1 cellular context compared by ENCODE assay signal in genomic region chr19:54102421-54103169, GRCh38.
TF ChIP-seq lines count a peak whose summit lies in the region.

Gene NDUFA3 (plus strand): TSS chr19:54102855. CDS start chr19:54102879, 24 bp downstream.

TF ChIP-seq in H1, 55 proteins besides CTCF, POLR2A, EP300 and RAD21 (continued from another document):
- peak in 1 of 2 experiments; percentile 91; a peak in 2 of 4 replicates for TF ChIP-seq SIN3A (conservative IDR thresholded peaks at IDR 0.05 in 1 of 2, IDR thresholded peaks at IDR 0.05 in 1 of 2; ENCODE audit: low read depth in 1 of 2, low read length in 2 of 2)
- TF ChIP-seq SIX5 (IDR thresholded peaks at IDR 0.05; ENCODE audit: low read depth, low read length) = peak; percentile 85
- no peak for TF ChIP-seq E2F6 (IDR thresholded peaks at IDR 0.05)
- 0 out of 2 replicates have a peak, but pooled peaks have one; percentile 5 for TF ChIP-seq SP1 (IDR thresholded peaks at IDR 0.05; ENCODE audit: low read depth, low read length)
- peak; percentile 73; the same call in 1 of the 2 replicates for TF ChIP-seq POLR2AphosphoS5 (IDR thresholded peaks at IDR 0.05; ENCODE audit: low read depth, low read length)
- TF ChIP-seq ZNF274 (IDR thresholded peaks at IDR 0.05; ENCODE audit: borderline replicate concordance, extremely low read depth, low read length) = no peak
- TF ChIP-seq NRF1 (IDR thresholded peaks at IDR 0.05; ENCODE audit: low read depth, low read length) = peak; percentile 99
- no peak for TF ChIP-seq MAFK (IDR thresholded peaks at IDR 0.05; ENCODE audit: low read depth, low read length)
- no peak for TF ChIP-seq ATF2 (IDR thresholded peaks at IDR 0.05; ENCODE audit: low read length)
- peak; percentile 90 for TF ChIP-seq CREB1 (IDR thresholded peaks at IDR 0.05)
- peak; percentile 100 for TF ChIP-seq KDM1A (IDR thresholded peaks at IDR 0.05; ENCODE audit: borderline replicate concordance, low read length)
- TF ChIP-seq ASH2L (IDR thresholded peaks at IDR 0.05; ENCODE audit: low read length) = peak; percentile 48
- no peak for TF ChIP-seq SAP30 (IDR thresholded peaks at IDR 0.05; ENCODE audit: insufficient read depth, insufficient replicate concordance, low read length)
